Comparison of ENCODE assay signal across 1 cellular context in genomic region chr2:86038291-86039081, GRCh38.
TF ChIP-seq lines count a peak whose summit lies in the region.

No MANE protein-coding gene starts in this region.

TF ChIP-seq in GM23338, 12 proteins besides CTCF, POLR2A, EP300 and RAD21 (continued from another document):
- TF ChIP-seq REST (IDR thresholded peaks at IDR 0.05; ENCODE audit: unreplicated experiment) = no peak
- no peak for TF ChIP-seq CREB1 (CRISPR knock-in tag; IDR thresholded peaks at IDR 0.05; ENCODE audit: low read depth)
- TF ChIP-seq ZNF114 (CRISPR knock-in tag; IDR thresholded peaks at IDR 0.05) = no peak
- no peak for TF ChIP-seq POLR2AphosphoS5 (IDR thresholded peaks at IDR 0.05; ENCODE audit: low read depth)
- TF ChIP-seq EZH2 (IDR thresholded peaks at IDR 0.05; ENCODE audit: low read depth, unreplicated experiment) = no peak
- no peak for TF ChIP-seq NANOG (IDR thresholded peaks at IDR 0.05; ENCODE audit: borderline replicate concordance)
- TF ChIP-seq ZNF331 (CRISPR knock-in tag; IDR thresholded peaks at IDR 0.05; ENCODE audit: low read depth) = no peak
